ENCODE assay signal across 21 cellular contexts in genomic region chr4:160091631-160092030, GRCh38.
A peak's percentile ranks its signal among the peaks of the same experiment; 100 is the strongest.
DNase-seq lines count a peak whose midpoint lies in the region; ATAC-seq, FAIRE-seq and TF ChIP-seq lines count a peak whose summit lies in the region.
"Had no signal": no experiment of that assay in that cellular context is flagged by ENCODE, and none has a peak within 500 bp of the region (broad histone marks: within the 10 kb centered on the region; RNA-seq: fewer than 3 reads in every experiment).

No MANE protein-coding gene starts in this region.

- H3K36me3 ChIP-seq in bronchial epithelial cell (ENCODE audit: control insufficient read depth, insufficient read depth, low read length) (no peaks in the 10 kb centered on the region), suprapubic skin (no peaks in the 10 kb centered on the region)

- H3K27ac ChIP-seq in RWPE1: no peak overlapping the region
- no peak overlapping the region for H3K27ac ChIP-seq in foreskin keratinocyte
- H3K27ac ChIP-seq in suprapubic skin: no peak overlapping the region
- H3K27ac ChIP-seq: GM23248 had no signal

- DNase-seq in HPDE6-E6E7 (ENCODE audit: extremely low spot score) (peak; percentile 33), RWPE1 (ENCODE audit: low spot score) (peak; percentile 45), bronchial epithelial cell (ENCODE audit: low read depth) (peak; percentile 86), foreskin keratinocyte (peak; percentile 60 to 85), NCI-H345 (lab: John Stamatoyannopoulos, UW) (no peak), suprapubic skin (ENCODE audit: low spot score in 2 of 2) (no peak), GM12892 (ENCODE audit: insufficient read length) (no peak)
- DNase-seq: C1 segment of cervical spinal cord; Calu3; CD4-positive, alpha-beta memory T cell; COR-L47; DMS53; DMS79 treated with DMSO at 0.1 percent for 48 hours; GF-D8; GM23248; H7; HCEC 1CT had no signal

- POLR2A ChIA-PET in RWPE1 (lab: Yijun Ruan, JAX; ENCODE audit: low non-redundant PET): no interaction called here

- no peak for TF ChIP-seq CTCF in RWPE1 (conservative IDR thresholded peaks at IDR 0.05; ENCODE audit: low read depth)
- TF ChIP-seq CTCF in bronchial epithelial cell (IDR thresholded peaks at IDR 0.05; ENCODE audit: insufficient read depth, low read length, severe bottlenecking): no peak
- TF ChIP-seq CTCF in foreskin keratinocyte (conservative IDR thresholded peaks at IDR 0.05): no peak
- no peak for TF ChIP-seq CTCF in suprapubic skin (IDR thresholded peaks at IDR 0.05)

- ATAC-seq in foreskin keratinocyte: peak; percentile 76
- ATAC-seq in GM18505 (IDR thresholded peaks at IDR 0.05; ENCODE audit: unreplicated experiment): no peak

- H3K4me1 ChIP-seq in foreskin keratinocyte (no peaks in the 10 kb centered on the region), suprapubic skin (no peaks in the 10 kb centered on the region)

- no peak for TF ChIP-seq EP300 in suprapubic skin (IDR thresholded peaks at IDR 0.05)

- 76% methylated on average over 3 of the region's 3 CpGs for WGBS in suprapubic skin

- CTCF ChIA-PET in RWPE1 (lab: Yijun Ruan, JAX): no interaction called here

- H3K27me3 ChIP-seq in bronchial epithelial cell (ENCODE audit: control insufficient read depth, insufficient read depth, low read length) (no peaks in the 10 kb centered on the region), foreskin keratinocyte (no peaks in the 10 kb centered on the region), suprapubic skin (no peaks in the 10 kb centered on the region)

- FAIRE-seq in bronchial epithelial cell (lab: Jason Lieb, UNC): no peak
- FAIRE-seq in GM12892 (lab: Jason Lieb, UNC): no peak
- FAIRE-seq: GM12891, GM19239, H1 had no signal

- no peaks in the 10 kb centered on the region for H3K9me3 ChIP-seq in suprapubic skin

- H3K4me3 ChIP-seq in bronchial epithelial cell (ENCODE audit: low read depth, low read length): no peak overlapping the region
- H3K4me3 ChIP-seq in suprapubic skin: no peak overlapping the region
- H3K4me3 ChIP-seq: GM23248 had no signal

- TF ChIP-seq POLR2A in GM18505 (IDR thresholded peaks at IDR 0.05; ENCODE audit: borderline replicate concordance, extremely low read depth, insufficient read depth, insufficient read length): no peak
- no peak for TF ChIP-seq POLR2A in suprapubic skin (IDR thresholded peaks at IDR 0.05)
- TF ChIP-seq POLR2A in GM12892 (IDR thresholded peaks at IDR 0.05; ENCODE audit: low read depth, low read length): no peak

Comparison
In these comparisons a context has a peak if more than half of its experiments do, and no peak if none do; other contexts are left out.
1. DNase-seq: peak in HPDE6-E6E7 (single experiment), RWPE1 (single experiment), bronchial epithelial cell (single experiment) and foreskin keratinocyte (2 of 2); none in NCI-H345 (single experiment), suprapubic skin (0 of 2) and GM12892 (single experiment).